ENCODE assay signal across 8 cellular contexts in genomic region chr1:67431156-67431765, GRCh38. TPM values are rescaled to one million over a fixed set of nuclear protein-coding genes. Genes with fewer than 3 reads are reported as not detected.
A peak's percentile ranks its signal among the peaks of the same experiment; 100 is the strongest.
DNase-seq lines count a peak whose midpoint lies in the region; ATAC-seq and TF ChIP-seq lines count a peak whose summit lies in the region.

No MANE protein-coding gene starts in this region.

- H3K36me3 Mint-ChIP-seq in CD4-positive, alpha-beta memory T cell: peaks cover 10 to 43% of the 10 kb centered on the region in 2 donors
- H3K36me3 Mint-ChIP-seq in neural progenitor cell: peaks cover 17% of the 10 kb centered on the region

- peaks cover 37% of the 10 kb centered on the region for H4K20me1 ChIP-seq in neural progenitor cell (ENCODE audit: low read depth)

- peak overlapping the region; percentile 96 for H2AFZ ChIP-seq in neural progenitor cell (replicated peaks)

- 34 to 39% methylated on average over 9 to 11 of the region's 12 CpGs for WGBS in ectodermal cell, 2 experiments

- H3K27me3 Mint-ChIP-seq in CD4-positive, alpha-beta memory T cell: no peaks in the 10 kb centered on the region
- H3K27me3 Mint-ChIP-seq in neural progenitor cell (ENCODE audit: insufficient read depth, low read depth): peaks cover 5% of the 10 kb centered on the region

- no peak overlapping the region for H3K9ac ChIP-seq in neural progenitor cell

- intact Hi-C loops in CD4-positive, alpha-beta memory T cell (cut with micrococcal nuclease): loop anchor here (2.0 to 10.0 kb wide), 3 partner anchors 70 to 666 kb away; no protein-coding TSS in a partner anchor

- no peak for DNase-seq in CD4-positive, alpha-beta memory T cell
- DNase-seq in MG63: no peak
- DNase-seq in neural progenitor cell (ENCODE audit: low spot score): no peak
- DNase-seq in RPMI8226: no peak
- no peak for DNase-seq in activated CD4-positive, CD25-positive, alpha-beta regulatory T cell treated with anti-CD3 and anti-CD28 coated beads, Interleukin-2, amount 50 U/mL, for 72 hours
- no peak for DNase-seq in iPS-NIHi7 (ENCODE audit: extremely low spot score)

- H3K27ac Mint-ChIP-seq in CD4-positive, alpha-beta memory T cell: peak overlapping the region; percentile 96 to 99 (median 98)
- H3K27ac Mint-ChIP-seq in neural progenitor cell: peak overlapping the region; percentile 99

- no peak for ATAC-seq in GM21447 (IDR thresholded peaks at IDR 0.05; ENCODE audit: unreplicated experiment)

- H3K4me1 Mint-ChIP-seq in CD4-positive, alpha-beta memory T cell: peaks cover 23 to 50% (median 28%) of the 10 kb centered on the region in 4 donors
- H3K4me1 Mint-ChIP-seq in neural progenitor cell: peaks cover 33% of the 10 kb centered on the region

- H3K27me3 ChIP-seq in CD4-positive, alpha-beta memory T cell (ENCODE audit: insufficient read depth, low read length): no peaks in the 10 kb centered on the region
- H3K27me3 ChIP-seq in MG63: no peaks in the 10 kb centered on the region
- H3K27me3 ChIP-seq in ectodermal cell (ENCODE audit: control insufficient read depth, insufficient read depth, low read length, poor library complexity, severe bottlenecking): no peaks in the 10 kb centered on the region
- peaks cover 12% of the 10 kb centered on the region for H3K27me3 ChIP-seq in neural progenitor cell

- peak overlapping the region; percentile 92 to 99 (median 95) for H3K4me3 Mint-ChIP-seq in CD4-positive, alpha-beta memory T cell
- peak overlapping the region; percentile 99 for H3K4me3 Mint-ChIP-seq in neural progenitor cell

- H3F3A ChIP-seq in neural progenitor cell (ENCODE audit: low read depth): peaks cover 11% of the 10 kb centered on the region

- POLR2A ChIA-PET in CD4-positive, alpha-beta memory T cell (lab: Charles Lee; ENCODE audit: partially characterized antibody): interaction anchor here (1.2 to 4.1 kb wide), 7 partner anchors 12 to 507 kb away, joined by 5 to 27 read pairs (median 15); partner anchors contain the start of genes DNAI4, GADD45A, MIER1 and SLC35D1

- H3K79me2 ChIP-seq in neural progenitor cell (ENCODE audit: low read depth): peaks cover 40% of the 10 kb centered on the region

- no peaks in the 10 kb centered on the region for H3K36me3 ChIP-seq in CD4-positive, alpha-beta memory T cell (ENCODE audit: insufficient read depth, low read length)
- H3K36me3 ChIP-seq in MG63: peaks cover 35% of the 10 kb centered on the region
- no peaks in the 10 kb centered on the region for H3K36me3 ChIP-seq in ectodermal cell (ENCODE audit: control insufficient read depth, insufficient read depth, low read length)
- peaks cover 13% of the 10 kb centered on the region for H3K36me3 ChIP-seq in neural progenitor cell

- CTCF ChIA-PET in CD4-positive, alpha-beta memory T cell (lab: Charles Lee; ENCODE audit: partially characterized antibody): interaction anchor here (0.8 to 1.5 kb wide), 4 partner anchors 48 to 436 kb away, joined by 3 to 7 read pairs (median 4); no protein-coding TSS in a partner anchor

- H3K9me3 Mint-ChIP-seq in CD4-positive, alpha-beta memory T cell: no peaks in the 10 kb centered on the region
- H3K9me3 Mint-ChIP-seq in neural progenitor cell: no peaks in the 10 kb centered on the region

- peak overlapping the region; percentile 78 to 91 for H3K4me3 ChIP-seq in CD4-positive, alpha-beta memory T cell (ENCODE audit: low read length in 2 of 2)
- H3K4me3 ChIP-seq in MG63: peak overlapping the region; percentile 92
- peak overlapping the region; percentile 89 for H3K4me3 ChIP-seq in ectodermal cell (ENCODE audit: insufficient read depth, low read depth, low read length)
- H3K4me3 ChIP-seq in neural progenitor cell: peak overlapping the region; percentile 80

- peak overlapping the region; percentile 88 for H3K27ac ChIP-seq in CD4-positive, alpha-beta memory T cell (ENCODE audit: low read depth, low read length)
- H3K27ac ChIP-seq in ectodermal cell (ENCODE audit: insufficient read depth, low read depth, low read length, poor library complexity, severe bottlenecking) (no peak overlapping the region), neural progenitor cell (no peak overlapping the region)

- H3K4me2 ChIP-seq in neural progenitor cell: peak overlapping the region; percentile 93

- no peaks in the 10 kb centered on the region for H3K9me3 ChIP-seq in CD4-positive, alpha-beta memory T cell (ENCODE audit: control insufficient read depth in 1 of 2, low read length in 2 of 2)
- H3K9me3 ChIP-seq in MG63 (no peaks in the 10 kb centered on the region), ectodermal cell (ENCODE audit: control insufficient read depth, low read length) (no peaks in the 10 kb centered on the region), neural progenitor cell (ENCODE audit: low read depth) (no peaks in the 10 kb centered on the region)

- H3K4me1 ChIP-seq in CD4-positive, alpha-beta memory T cell (ENCODE audit: insufficient read depth, low read length): peaks cover 29% of the 10 kb centered on the region
- H3K4me1 ChIP-seq in ectodermal cell (ENCODE audit: control insufficient read depth, insufficient read depth, low read length): no peaks in the 10 kb centered on the region
- H3K4me1 ChIP-seq in neural progenitor cell: peaks cover 18% of the 10 kb centered on the region

- no peak for TF ChIP-seq CTCF in neural progenitor cell (IDR thresholded peaks at IDR 0.05)

RNA-seq across cellular contexts. Expression of gene SERBP1, which starts 1.1 kb away (rescaled TPM):
- 100 to 1,000 TPM; 148 to 154 TPM for total RNA-seq in CD4-positive, alpha-beta memory T cell
- 100 to 1,000 TPM in 1 of 2 donors, 10 to 100 TPM in 1; 94.9 to 125 TPM for polyA plus RNA-seq in CD4-positive, alpha-beta memory T cell
- 378 and 639 TPM in 2 replicates for total RNA-seq in MG63 (2014; rRNA removed; shearing (Covaris generic); ENCODE audit: low replicate concordance)
- 472 TPM for polyA plus RNA-seq in ectodermal cell (2013, experiment 1 of 4)
- polyA plus RNA-seq in ectodermal cell (2013, experiment 2 of 4): 461 TPM
- 340 TPM for polyA plus RNA-seq in ectodermal cell (2013, experiment 3 of 4)
- 377 TPM for polyA plus RNA-seq in ectodermal cell (2013, experiment 4 of 4)
- total RNA-seq in neural progenitor cell (ENCODE audit: low replicate concordance): 399 and 534 TPM in 2 replicates
